Comparison of ENCODE assay signal across 8 cellular contexts in genomic region chr7:92448185-92448747, GRCh38. TPM values are rescaled to one million over a fixed set of nuclear protein-coding genes. Genes with fewer than 3 reads are reported as not detected.
DNase-seq lines count a peak whose midpoint lies in the region; ATAC-seq, FAIRE-seq and TF ChIP-seq lines count a peak whose summit lies in the region.

No MANE protein-coding gene starts in this region.

- peaks cover 3 to 5% of the 10 kb centered on the region in 2 experiments for H4K20me1 ChIP-seq in H1 (replicated peaks in 1 of 2; ENCODE audit: control insufficient read depth in 1 of 2, insufficient read depth in 2 of 2, low read length in 2 of 2)

- no peaks in the 10 kb centered on the region for H3K9me3 Mint-ChIP-seq in activated CD4-positive, alpha-beta memory T cell treated with anti-CD3 and anti-CD28 coated beads for 36 hours
- H3K9me3 Mint-ChIP-seq in mesothelial cell of epicardium, result no peaks in the 10 kb centered on the region

- peaks cover 16% of the 10 kb centered on the region for H3K4me1 Mint-ChIP-seq in activated CD4-positive, alpha-beta memory T cell treated with anti-CD3 and anti-CD28 coated beads for 36 hours (ENCODE audit: low read depth)
- peaks cover 11% of the 10 kb centered on the region for H3K4me1 Mint-ChIP-seq in mesothelial cell of epicardium

- TF ChIP-seq EP300 in H1 (IDR thresholded peaks at IDR 0.05; ENCODE audit: borderline replicate concordance in 1 of 2, low read depth in 2 of 2, low read length in 2 of 2), result no peak

- H3K27me3 ChIP-seq in H1 (replicated peaks in 1 of 4; ENCODE audit: control insufficient read depth in 3 of 4, extremely low read depth in 1 of 4, insufficient read depth in 3 of 4, low read length in 3 of 4), result no peaks in the 10 kb centered on the region

- H3K36me3 ChIP-seq in H1 (ENCODE audit: control insufficient read depth in 2 of 4, insufficient read depth in 4 of 4, low read length in 3 of 4), result peaks cover 7 to 45% (median 33%) of the 10 kb centered on the region in 4 experiments

- intact Hi-C loops in activated CD4-positive, alpha-beta memory T cell treated with anti-CD3 and anti-CD28 coated beads for 36 hours (cut with micrococcal nuclease), result loop anchor here (1.0 to 5.0 kb wide), 5 partner anchors 203 to 1186 kb away; partner anchors contain the start of genes AKAP9, ANKIB1, FZD1 and KRIT1

- H2BK5ac ChIP-seq in H1 (ENCODE audit: low read depth, low read length), result no peak overlapping the region

- H3K27ac ChIP-seq in H1 (ENCODE audit: low read depth, low read length), result no peak overlapping the region

- H3K79me2 ChIP-seq in H1 (ENCODE audit: control insufficient read depth in 1 of 2, insufficient read depth in 2 of 2, low read length in 2 of 2), result peaks cover 0 to 21% of the 10 kb centered on the region in 2 experiments; a peak in 2 of 4 replicates

- H3K23ac ChIP-seq in H1 (ENCODE audit: insufficient read length), result no peak overlapping the region

- no peaks in the 10 kb centered on the region for H3K27me3 Mint-ChIP-seq in activated CD4-positive, alpha-beta memory T cell treated with anti-CD3 and anti-CD28 coated beads for 36 hours
- no peaks in the 10 kb centered on the region for H3K27me3 Mint-ChIP-seq in mesothelial cell of epicardium (ENCODE audit: low read depth)

- no peak for FAIRE-seq in H1 (lab: Jason Lieb, UNC)

- no peak overlapping the region for H2AFZ ChIP-seq in H1 (ENCODE audit: low read length)

- peak overlapping the region; percentile 82 for H3K4me3 Mint-ChIP-seq in activated CD4-positive, alpha-beta memory T cell treated with anti-CD3 and anti-CD28 coated beads for 36 hours
- peak overlapping the region; percentile 77 for H3K4me3 Mint-ChIP-seq in mesothelial cell of epicardium

- H3K18ac ChIP-seq in H1 (ENCODE audit: extremely low read depth, low read length), result 0 out of 2 replicates have a peak overlapping the region, but pooled peaks have one; percentile 81

- no peak overlapping the region for H2BK15ac ChIP-seq in H1 (ENCODE audit: low read length)

- H3K4me1 ChIP-seq in H1 (replicated peaks in 1 of 4; ENCODE audit: control insufficient read depth in 3 of 4, insufficient read depth in 4 of 4, low read length in 3 of 4), result no peaks in the 10 kb centered on the region

- peak overlapping the region; percentile 67 to 94 (median 89) for H3K4me3 ChIP-seq in H1 (ENCODE audit: extremely low read depth in 1 of 4, insufficient read depth in 2 of 4, low read depth in 3 of 4, low read length in 4 of 4)

- H3K36me3 Mint-ChIP-seq in activated CD4-positive, alpha-beta memory T cell treated with anti-CD3 and anti-CD28 coated beads for 36 hours, result peaks cover 16% of the 10 kb centered on the region
- H3K36me3 Mint-ChIP-seq in mesothelial cell of epicardium, result peaks cover 9% of the 10 kb centered on the region

- WGBS in H1 (ENCODE audit: extremely low coverage in 1 of 2, insufficient coverage in 1 of 2, insufficient read length in 1 of 2, insufficient replicate concordance in 2 of 2, low coverage in 1 of 2, low lambda C conversion rate in 2 of 2, missing lambda C conversion rate in 1 of 2), 2 experiments, result 20% methylated on average over 11 of the region's 11 CpGs; no CpG with 5 or more reads in 1 of the 2 experiments

- H3K23me2 ChIP-seq in H1 (ENCODE audit: low read depth, low read length), result peaks cover 3% of the 10 kb centered on the region; the same call in 1 of the 2 replicates

- H3K4ac ChIP-seq in H1 (replicated peaks; ENCODE audit: insufficient read length, low read depth, low read length), result peak overlapping the region; percentile 69

- peak; percentile 37 for ATAC-seq in GM18861 (IDR thresholded peaks at IDR 0.05; ENCODE audit: unreplicated experiment)
- peak; percentile 35 for ATAC-seq in HG03103 (IDR thresholded peaks at IDR 0.05; ENCODE audit: low read depth, unreplicated experiment)

- H3K9me3 ChIP-seq in H1 (ENCODE audit: insufficient read depth in 2 of 2, low read depth in 1 of 2, low read length in 1 of 2), result no peaks in the 10 kb centered on the region

- H3K9ac ChIP-seq in H1 (replicated peaks in 1 of 4; ENCODE audit: extremely low read depth in 1 of 4, low read depth in 3 of 4, low read length in 3 of 4), result peak overlapping the region in 3 of 4 experiments; percentile 46 to 97 (median 97); a peak in 3 of 7 replicates

- POLR2A ChIA-PET in activated CD4-positive, alpha-beta memory T cell treated with anti-CD3 and anti-CD28 coated beads for 36 hours (lab: Charles Lee), result interaction anchor here (0.6 to 3.1 kb wide), 6 partner anchors 12 to 577 kb away, joined by 3 to 17 read pairs (median 6); partner anchors contain the start of genes ANKIB1, CYP51A1, KRIT1 and PEX1
- POLR2A ChIA-PET in H1 (lab: Charles Lee; ENCODE audit: partially characterized antibody), result interaction anchor here (0.6 to 3.1 kb wide), 15 partner anchors 9 to 1886 kb away, joined by 3 to 34 read pairs (median 4); partner anchors contain the start of genes CYP51A1, PEX1 and RBM48

- no peaks in the 10 kb centered on the region; the same call in 1 of the 2 replicates for H3K79me1 ChIP-seq in H1 (ENCODE audit: low read depth, low read length)

- peak overlapping the region; percentile 81 for H3K27ac Mint-ChIP-seq in activated CD4-positive, alpha-beta memory T cell treated with anti-CD3 and anti-CD28 coated beads for 36 hours
- peak overlapping the region; percentile 90 for H3K27ac Mint-ChIP-seq in mesothelial cell of epicardium

- peak overlapping the region; percentile 76 to 77 for H3K4me2 ChIP-seq in H1 (ENCODE audit: insufficient read depth in 1 of 2, low read depth in 2 of 2, low read length in 2 of 2)

- no peak for TF ChIP-seq POLR2A in H1 (IDR thresholded peaks at IDR 0.05; ENCODE audit: control extremely low read depth in 1 of 2, low read depth in 2 of 2, low read length in 2 of 2)

- DNase-seq in Ammon's horn (ENCODE audit: low spot score), result peak; percentile 71
- DNase-seq in NCI-H526 (lab: John Stamatoyannopoulos, UW), result peak; percentile 58 to 79
- peak; percentile 66 for DNase-seq in activated CD4-positive, alpha-beta memory T cell treated with anti-CD3 and anti-CD28 coated beads for 36 hours
- no peak for DNase-seq in H1 (ENCODE audit: low read depth in 1 of 2, low spot score in 2 of 2)
- DNase-seq in mesothelial cell of epicardium (ENCODE audit: low spot score in 2 of 2, unreplicated experiment in 2 of 2), result peak in 1 of 2 experiments; percentile 26
- peak; percentile 21 to 28 for DNase-seq in stimulated activated CD8-positive, alpha-beta memory T cell treated with anti-CD3 and anti-CD28 coated beads, Interleukin-7, amount 100 ng/mL, for 4 hours (ENCODE audit: low read depth in 2 of 2)

- H4K91ac ChIP-seq in H1 (replicated peaks; ENCODE audit: insufficient read length, low read length), result no peak overlapping the region

- no peak overlapping the region for H3K56ac ChIP-seq in H1 (replicated peaks; ENCODE audit: insufficient read length, low read depth, low read length)

- no peak overlapping the region for H2BK20ac ChIP-seq in H1 (ENCODE audit: low read length)

- no peak overlapping the region for H2AK5ac ChIP-seq in H1 (ENCODE audit: low read depth, low read length)

- no peak for TF ChIP-seq RAD21 in H1 (IDR thresholded peaks at IDR 0.05 in 1 of 2, conservative IDR thresholded peaks at IDR 0.05 in 1 of 2; ENCODE audit: low read depth in 2 of 2, low read length in 2 of 2)

- H4K5ac ChIP-seq in H1 (ENCODE audit: insufficient read length, low read depth, low read length), result no peak overlapping the region

- CTCF ChIA-PET in activated CD4-positive, alpha-beta memory T cell treated with anti-CD3 and anti-CD28 coated beads for 36 hours (lab: Charles Lee), result interaction anchor here (1.0 to 5.4 kb wide), 22 partner anchors 9 to 670 kb away, joined by 3 to 125 read pairs (median 6); partner anchors contain the start of genes ANKIB1, KRIT1, LRRD1 and MTERF1
- CTCF ChIA-PET in H1 (lab: Charles Lee; ENCODE audit: partially characterized antibody), result interaction anchor here (0.6 to 6.4 kb wide), 18 partner anchors 10 to 478 kb away, joined by 3 to 159 read pairs (median 6); partner anchors contain the start of genes ANKIB1, CYP51A1 and KRIT1

- H2BK12ac ChIP-seq in H1 (ENCODE audit: low read depth, low read length), result no peak overlapping the region

- TF ChIP-seq CTCF in H1 (IDR thresholded peaks at IDR 0.05; ENCODE audit: control extremely low read depth in 1 of 3, insufficient read depth in 1 of 3, low read depth in 1 of 3, low read length in 3 of 3) (no peak), mesothelial cell of epicardium (IDR thresholded peaks at IDR 0.05; ENCODE audit: unreplicated experiment) (no peak)

- no peak overlapping the region for H2BK120ac ChIP-seq in H1 (replicated peaks; ENCODE audit: low read depth, low read length)

- no peak overlapping the region for H4K8ac ChIP-seq in H1 (ENCODE audit: extremely low read depth, insufficient read depth, low read length)

- no peak overlapping the region for H3K14ac ChIP-seq in H1 (ENCODE audit: insufficient read length)

TF ChIP-seq in H1, 55 proteins besides CTCF, POLR2A, EP300 and RAD21 (continues in another document):
- TF ChIP-seq SAP30 (IDR thresholded peaks at IDR 0.05; ENCODE audit: insufficient read depth, insufficient replicate concordance, low read length) (peak; percentile 55), RFX5 (IDR thresholded peaks at IDR 0.05; ENCODE audit: borderline replicate concordance, low read depth, low read length) (no peak)

RNA-seq across cellular contexts. Expression of gene GATAD1, which starts 1.0 kb away (rescaled TPM):
- 10 to 100 TPM; 19.4 to 21.2 TPM for total RNA-seq in activated CD4-positive, alpha-beta memory T cell treated with anti-CD3 and anti-CD28 coated beads for 36 hours
- 31.6 and 34.7 TPM in 2 replicates for total RNA-seq in H1 (2021; fragmentation: NEBNext Ultra II Directional; extraction: Animal tissue kit (Norgen Biotek cat#: 25700))
- 14.9 and 17.1 TPM in 2 replicates for polyA plus RNA-seq in H1 (2011; rRNA removed)
- polyA plus RNA-seq in H1 (2011; cell fraction: cytosol; rRNA removed), result 27.9 TPM
- 16.4 TPM for polyA plus RNA-seq in H1 (2011; cell fraction: nucleus; rRNA removed)
- polyA plus RNA-seq in H1 (2012, experiment 1 of 2), result 16.6 to 30.4 TPM (median 20.4 TPM) in 4 replicates
- polyA plus RNA-seq in H1 (2012, experiment 2 of 2), result 6.6 TPM
- polyA plus RNA-seq in H1 (2013, experiment 1 of 2), result 31.1 TPM
- polyA plus RNA-seq in H1 (2013, experiment 2 of 2), result 27.8 TPM
- 22.8 and 27.1 TPM in 2 replicates for polyA minus RNA-seq in H1 (2011; rRNA and poly(A)+ RNA removed)
- 23.3 TPM for polyA minus RNA-seq in H1 (2011; cell fraction: cytosol; rRNA and poly(A)+ RNA removed)
- 59.2 TPM for polyA minus RNA-seq in H1 (2011; cell fraction: nucleus; rRNA and poly(A)+ RNA removed)
- total RNA-seq in mesothelial cell of epicardium, result 53.2 to 54.7 TPM (median 53.6 TPM) in 3 replicates

RNA-seq across cellular contexts. Expression of gene ERVW-1, which starts 29.5 kb away (rescaled TPM):
- not detected for total RNA-seq in activated CD4-positive, alpha-beta memory T cell treated with anti-CD3 and anti-CD28 coated beads for 36 hours
- not detected in 2 replicates for total RNA-seq in H1 (2021; fragmentation: NEBNext Ultra II Directional; extraction: Animal tissue kit (Norgen Biotek cat#: 25700))
- polyA plus RNA-seq in H1 (2011; rRNA removed), result 0.06 and 0.08 TPM in 2 replicates
- 0.10 TPM for polyA plus RNA-seq in H1 (2011; cell fraction: cytosol; rRNA removed)
- 0.03 TPM for polyA plus RNA-seq in H1 (2011; cell fraction: nucleus; rRNA removed)
- 0.19 to 0.24 TPM (median 0.21 TPM) in 4 replicates for polyA plus RNA-seq in H1 (2012, experiment 1 of 2)
- polyA plus RNA-seq in H1 (2012, experiment 2 of 2), result not detected
- 0.14 TPM for polyA plus RNA-seq in H1 (2013, experiment 1 of 2)
- 0.13 TPM for polyA plus RNA-seq in H1 (2013, experiment 2 of 2)
- polyA minus RNA-seq in H1 (2011; rRNA and poly(A)+ RNA removed), result not detected in 2 replicates
- polyA minus RNA-seq in H1 (2011; cell fraction: cytosol; rRNA and poly(A)+ RNA removed), result not detected
- not detected for polyA minus RNA-seq in H1 (2011; cell fraction: nucleus; rRNA and poly(A)+ RNA removed)
- total RNA-seq in mesothelial cell of epicardium, result 0.16 to 0.24 TPM in 2 of 3 replicates, not detected in the other

Comparison
In these comparisons a context has a peak if more than half of its experiments do, and no peak if none do; other contexts are left out.
1. DNase-seq: peak in Ammon's horn (single experiment), NCI-H526 (2 of 2), activated CD4-positive, alpha-beta memory T cell treated with anti-CD3 and anti-CD28 coated beads for 36 hours (single experiment) and stimulated activated CD8-positive, alpha-beta memory T cell treated with anti-CD3 and anti-CD28 coated beads, Interleukin-7, amount 100 ng/mL, for 4 hours (2 of 2); none in H1 (0 of 2).